19 cellular contexts compared by ENCODE assay signal in the genomic region with DNA sequence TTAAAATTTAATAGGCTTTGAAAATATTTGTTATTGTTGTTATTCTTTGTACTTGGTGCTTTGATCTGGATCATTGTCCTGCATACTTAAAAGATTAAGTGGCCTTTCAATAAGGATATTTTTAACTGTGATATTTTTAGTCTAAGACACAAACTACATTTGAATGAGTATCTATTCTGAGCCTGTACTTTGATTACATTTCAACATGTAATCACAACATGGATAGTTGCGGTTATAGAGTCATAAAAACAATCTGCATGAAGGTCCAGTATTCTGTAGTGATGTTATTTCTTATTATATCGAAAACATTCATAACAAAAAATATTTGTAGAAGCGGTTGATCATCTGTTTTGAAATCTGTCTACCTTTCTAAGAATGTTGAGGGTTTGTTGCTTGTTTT. TPM values are rescaled to one million over a fixed set of nuclear protein-coding genes. Genes with fewer than 3 reads are reported as not detected.
A peak's percentile ranks its signal among the peaks of the same experiment; 100 is the strongest.
DNase-seq lines count a peak whose midpoint lies in the region; ATAC-seq and TF ChIP-seq lines count a peak whose summit lies in the region.
"Had no signal": no experiment of that assay in that cellular context is flagged by ENCODE, and none has a peak within 500 bp of the region (broad histone marks: within the 10 kb centered on the region; RNA-seq: fewer than 3 reads in every experiment).

No MANE protein-coding gene starts in this region.

- ATAC-seq in Right ventricle myocardium superior (ENCODE audit: poor library complexity) (peak; percentile 66), HG02759 (IDR thresholded peaks at IDR 0.05; ENCODE audit: unreplicated experiment) (no peak), HG03565 (IDR thresholded peaks at IDR 0.05; ENCODE audit: unreplicated experiment) (no peak)
- ATAC-seq: A549, HepG2 had no signal

- H3K9me3 ChIP-seq in DOHH2 (ENCODE audit: control insufficient read depth, insufficient read depth, low read length) (no peaks in the 10 kb centered on the region), adipocyte (ENCODE audit: control insufficient read depth, low read length) (no peaks in the 10 kb centered on the region), HAP-1 (no peaks in the 10 kb centered on the region)
- H3K9me3 ChIP-seq: A549 had no signal

- H3K27me3 ChIP-seq in DOHH2 (ENCODE audit: control insufficient read depth, low read length) = no peaks in the 10 kb centered on the region
- H3K27me3 ChIP-seq in adipocyte (replicated peaks; ENCODE audit: control insufficient read depth, insufficient read depth, low read length) = no peaks in the 10 kb centered on the region
- no peaks in the 10 kb centered on the region for H3K27me3 ChIP-seq in HAP-1 (ENCODE audit: low read depth)

- peaks cover 8% of the 10 kb centered on the region; the same call in 1 of the 2 replicates for H4K20me1 ChIP-seq in DOHH2 (ENCODE audit: control insufficient read depth, insufficient read depth, low read depth, low read length)

- TF ChIP-seq CTCF in DOHH2 (IDR thresholded peaks at IDR 0.05; ENCODE audit: low read depth, low read length, poor library complexity, severe bottlenecking) = no peak

- no peaks in the 10 kb centered on the region for H3K9me2 ChIP-seq in DOHH2 (replicated peaks; ENCODE audit: control insufficient read depth, low read length)

- H3K36me3 ChIP-seq in DOHH2 (ENCODE audit: control insufficient read depth, low read length) (no peaks in the 10 kb centered on the region), adipocyte (ENCODE audit: control insufficient read depth, insufficient read depth, low read length, severe bottlenecking) (no peaks in the 10 kb centered on the region), HAP-1 (replicated peaks) (no peaks in the 10 kb centered on the region)

- H3F3A ChIP-seq in DOHH2 (ENCODE audit: control insufficient read depth, insufficient read depth) = peaks cover under 1% of the 10 kb centered on the region

- no peak overlapping the region for H3K9ac ChIP-seq in adipocyte (ENCODE audit: low read length)

- in situ Hi-C loops in HAP-1 (cut with MboI; ENCODE audit: low sequenced_read_pairs) = no loop called here

- H3K4me1 ChIP-seq in DOHH2 (ENCODE audit: control insufficient read depth, low read length) (peaks cover 28% of the 10 kb centered on the region), adipocyte (ENCODE audit: control insufficient read depth, insufficient read depth, low read length) (peaks cover 7% of the 10 kb centered on the region), HAP-1 (peaks cover 15% of the 10 kb centered on the region)

- H3K4me3 ChIP-seq in DOHH2 (ENCODE audit: low read length) (no peak overlapping the region), adipocyte (ENCODE audit: low read length) (no peak overlapping the region), HAP-1 (no peak overlapping the region)
- H3K4me3 ChIP-seq: A549 had no signal

- H3K79me2 ChIP-seq in DOHH2 (ENCODE audit: control insufficient read depth, low read length) = peaks cover 39% of the 10 kb centered on the region

- peak overlapping the region; percentile 25 for H3K4me2 ChIP-seq in DOHH2 (ENCODE audit: low read length)
- H3K4me2 ChIP-seq: A549 had no signal

- no peak overlapping the region for H3K27ac ChIP-seq in DOHH2 (ENCODE audit: low read depth, low read length)
- H3K27ac ChIP-seq: A549, RWPE1 had no signal

- intact Hi-C loops in Right ventricle myocardium superior (cut with DNase I) = no loop called here

- peak; percentile 27 for DNase-seq in adipocyte (ENCODE audit: low read depth)
- no peak for DNase-seq in Right ventricle myocardium superior
- DNase-seq in myocyte (ENCODE audit: low read depth) = peak; percentile 25
- no peak for DNase-seq in GDM1 (lab: John Stamatoyannopoulos, UW)
- no peak for DNase-seq in HAP-1 (ENCODE audit: low spot score in 2 of 2)
- DNase-seq: COR-L47, DMS153, KG1, NCI-H1417 treated with DMSO at 0.1 percent for 48 hours, NCI-H1930, NCI-H2171, NCI-H446, NCI-H748 treated with DMSO at 0.1 percent for 48 hours had no signal

RNA-seq across cellular contexts. Expression of a gene that starts 58.6 kb away (rescaled TPM):
- total RNA-seq in Right ventricle myocardium superior = 294 TPM
- 166 and 185 TPM in 2 replicates for total RNA-seq in myocyte
- 34.1 TPM for polyA plus RNA-seq in myocyte (2012)

Comparison
In these comparisons a context has a peak if more than half of its experiments do, and no peak if none do; other contexts are left out.
1. DNase-seq: peak in adipocyte (single experiment) and myocyte (single experiment); none in Right ventricle myocardium superior (single experiment), GDM1 (single experiment) and HAP-1 (0 of 2).